30 cellular contexts compared by ENCODE assay signal in genomic region chr16:84804326-84804725, GRCh38.
"Had no signal": no experiment of that assay in that cellular context is flagged by ENCODE, and none has a peak within 500 bp of the region (broad histone marks: within the 10 kb centered on the region; RNA-seq: fewer than 3 reads in every experiment).

No MANE protein-coding gene starts in this region.

- H3K27ac ChIP-seq: ascending aorta, breast epithelium, cardiac muscle cell, coronary artery, dorsolateral prefrontal cortex, VCaP had no signal

- H3K4me1 Mint-ChIP-seq: activated naive CD8-positive, alpha-beta T cell treated with anti-CD3 and anti-CD28 coated beads, Interleukin-2, amount 10 ng/mL, durations not matched to agents 7 days and 5 days; brain; endodermal cell had no signal

- H3K27me3 Mint-ChIP-seq: activated CD4-positive, alpha-beta T cell treated with anti-CD3 and anti-CD28 coated beads, Interleukin-2, amount 10 ng/mL, durations not matched to agents 7 days and 5 days; activated naive CD8-positive, alpha-beta T cell treated with anti-CD3 and anti-CD28 coated beads, Interleukin-2, amount 10 ng/mL, durations not matched to agents 7 days and 5 days; brain; dendritic cell treated with granulocyte-macrophage colony-stimulating factor and Interleukin-4, amounts not matched to agents 40 ng/mL and 50 ng/mL, for 4 days had no signal

- DNase-seq: activated CD4-positive, alpha-beta memory T cell treated with anti-CD3 and anti-CD28 coated beads, Interleukin-2, amount 10 ng/mL, durations not matched to agents 7 days and 5 days; activated CD4-positive, alpha-beta T cell treated with anti-CD3 and anti-CD28 coated beads for 1 hour; activated CD4-positive, alpha-beta T cell treated with anti-CD3 and anti-CD28 coated beads for 4 hours; activated CD4-positive, alpha-beta T cell treated with anti-CD3 and anti-CD28 coated beads, Interleukin-2, amount 10 ng/mL, durations not matched to agents 7 days and 5 days; activated CD4-positive, alpha-beta T cell treated with anti-CD3 and anti-CD28 coated beads, Interleukin-2, amount 50 U/mL, for 4 hours; activated CD8-positive, alpha-beta memory T cell treated with anti-CD3 and anti-CD28 coated beads, Interleukin-2, amount 50 U/mL, for 48 hours; activated gamma-delta T cell; activated naive CD4-positive, alpha-beta T cell; activated naive CD4-positive, alpha-beta T cell treated with anti-CD3 and anti-CD28 coated beads, Interleukin-2, amount 10 ng/mL, durations not matched to agents 7 days and 5 days; activated naive CD8-positive, alpha-beta T cell treated with anti-CD3 and anti-CD28 coated beads, Interleukin-2, amount 10 ng/mL, durations not matched to agents 7 days and 5 days; activated T-cell treated with anti-CD3 and anti-CD28 coated beads for 4 hours; activated T-cell treated with anti-CD3 and anti-CD28 coated beads, Interleukin-2, amount 50 U/mL, for 24 hours; activated T-cell treated with anti-CD3 and anti-CD28 coated beads, Interleukin-2, amount 50 U/mL, for 72 hours; central memory CD4-positive, alpha-beta T cell; cerebellar nuclear complex; dorsolateral prefrontal cortex; effector memory CD4-positive, alpha-beta T cell; endodermal cell; foreskin fibroblast; head of caudate nucleus; T-helper 2 cell had no signal

- H3K27ac Mint-ChIP-seq: activated CD4-positive, alpha-beta memory T cell treated with anti-CD3 and anti-CD28 coated beads, Interleukin-2, amount 10 ng/mL, durations not matched to agents 7 days and 5 days; activated CD4-positive, alpha-beta T cell treated with anti-CD3 and anti-CD28 coated beads, Interleukin-2, amount 10 ng/mL, durations not matched to agents 7 days and 5 days; activated naive CD4-positive, alpha-beta T cell treated with anti-CD3 and anti-CD28 coated beads, Interleukin-2, amount 10 ng/mL, durations not matched to agents 7 days and 5 days; activated naive CD4-positive, alpha-beta T cell treated with anti-CD3 and anti-CD28 coated beads, Interleukin-2, amount 50 U/mL, for 72 hours; activated naive CD8-positive, alpha-beta T cell treated with anti-CD3 and anti-CD28 coated beads, Interleukin-2, amount 10 ng/mL, durations not matched to agents 7 days and 5 days; activated T-cell treated with anti-CD3 and anti-CD28 coated beads, Interleukin-2, amount 50 U/mL, for 24 hours; activated T-cell treated with anti-CD3 and anti-CD28 coated beads, Interleukin-2, amount 50 U/mL, for 72 hours; brain; endodermal cell; WTC11 had no signal

- H3K4me3 Mint-ChIP-seq: activated CD4-positive, alpha-beta memory T cell treated with anti-CD3 and anti-CD28 coated beads, Interleukin-2, amount 10 ng/mL, durations not matched to agents 7 days and 5 days; activated CD4-positive, alpha-beta T cell treated with anti-CD3 and anti-CD28 coated beads, Interleukin-2, amount 10 ng/mL, durations not matched to agents 7 days and 5 days; activated naive CD4-positive, alpha-beta T cell treated with anti-CD3 and anti-CD28 coated beads, Interleukin-2, amount 10 ng/mL, durations not matched to agents 7 days and 5 days; activated naive CD8-positive, alpha-beta T cell treated with anti-CD3 and anti-CD28 coated beads, Interleukin-2, amount 10 ng/mL, durations not matched to agents 7 days and 5 days; activated T-cell treated with anti-CD3 and anti-CD28 coated beads, Interleukin-2, amount 50 U/mL, for 24 hours; activated T-cell treated with anti-CD3 and anti-CD28 coated beads, Interleukin-2, amount 50 U/mL, for 72 hours; brain; dendritic cell treated with granulocyte-macrophage colony-stimulating factor and Interleukin-4, amounts not matched to agents 40 ng/mL and 50 ng/mL, for 4 days; endodermal cell; WTC11 had no signal

- H3K4me1 ChIP-seq: ascending aorta had no signal

- H3K9me3 ChIP-seq: ascending aorta, breast epithelium had no signal

- H3K36me3 ChIP-seq: ascending aorta, breast epithelium, cardiac muscle cell had no signal

- H3K27me3 ChIP-seq: ascending aorta, breast epithelium, cardiac muscle cell, dorsolateral prefrontal cortex had no signal

- H3K9me3 Mint-ChIP-seq: activated CD4-positive, alpha-beta memory T cell treated with anti-CD3 and anti-CD28 coated beads, Interleukin-2, amount 10 ng/mL, durations not matched to agents 7 days and 5 days; activated CD4-positive, alpha-beta T cell treated with anti-CD3 and anti-CD28 coated beads, Interleukin-2, amount 10 ng/mL, durations not matched to agents 7 days and 5 days; activated naive CD4-positive, alpha-beta T cell treated with anti-CD3 and anti-CD28 coated beads, Interleukin-2, amount 10 ng/mL, durations not matched to agents 7 days and 5 days; activated naive CD8-positive, alpha-beta T cell treated with anti-CD3 and anti-CD28 coated beads, Interleukin-2, amount 10 ng/mL, durations not matched to agents 7 days and 5 days; activated T-cell treated with anti-CD3 and anti-CD28 coated beads, Interleukin-2, amount 50 U/mL, for 24 hours; activated T-cell treated with anti-CD3 and anti-CD28 coated beads, Interleukin-2, amount 50 U/mL, for 72 hours; dendritic cell treated with granulocyte-macrophage colony-stimulating factor and Interleukin-4, amounts not matched to agents 40 ng/mL and 50 ng/mL, for 4 days had no signal

- H3K36me3 Mint-ChIP-seq: activated naive CD4-positive, alpha-beta T cell treated with anti-CD3 and anti-CD28 coated beads, Interleukin-2, amount 10 ng/mL, durations not matched to agents 7 days and 5 days; activated naive CD4-positive, alpha-beta T cell treated with anti-CD3 and anti-CD28 coated beads, Interleukin-2, amount 50 U/mL, for 72 hours; activated naive CD8-positive, alpha-beta T cell treated with anti-CD3 and anti-CD28 coated beads, Interleukin-2, amount 10 ng/mL, durations not matched to agents 7 days and 5 days; WTC11 had no signal

- H3K4me3 ChIP-seq: ascending aorta, breast epithelium, cardiac muscle cell, coronary artery, dorsolateral prefrontal cortex had no signal
